14 cellular contexts compared by ENCODE assay signal in the genomic region with DNA sequence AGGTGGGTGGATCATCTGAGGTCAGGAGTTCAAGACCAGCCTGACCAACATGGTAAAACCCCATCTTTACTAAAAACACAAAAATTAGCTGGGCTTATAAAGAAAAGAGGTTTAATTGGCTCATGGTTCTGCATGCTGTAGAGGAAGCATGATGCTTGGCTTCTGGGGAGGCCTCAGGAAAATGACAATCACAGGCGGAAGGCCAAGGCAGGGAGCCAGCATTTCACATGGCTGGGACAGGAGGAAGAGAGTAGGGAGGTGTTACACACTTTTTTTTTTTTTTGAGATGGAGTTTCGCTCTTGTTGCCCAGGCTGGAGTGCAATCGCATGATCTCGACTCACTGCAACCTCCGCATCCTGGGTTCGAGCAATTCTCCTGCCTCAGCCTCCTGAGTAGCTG. TPM values are rescaled to one million over a fixed set of nuclear protein-coding genes. Genes with fewer than 3 reads are reported as not detected.
A peak's percentile ranks its signal among the peaks of the same experiment; 100 is the strongest.
DNase-seq lines count a peak whose midpoint lies in the region; ATAC-seq and TF ChIP-seq lines count a peak whose summit lies in the region.
"Not testable (repeated sequence)": the region's sequence is repeated elsewhere in the genome, so short reads cannot be mapped to it uniquely, and the experiment has no call there.
"Had no signal": no experiment of that assay in that cellular context is flagged by ENCODE, and none has a peak within 500 bp of the region (broad histone marks: within the 10 kb centered on the region; RNA-seq: fewer than 3 reads in every experiment).

No MANE protein-coding gene starts in this region.

- TF ChIP-seq CTCF in cardiac fibroblast (IDR thresholded peaks at IDR 0.05; ENCODE audit: low read depth, low read length); endothelial cell (IDR thresholded peaks at IDR 0.05; ENCODE audit: unreplicated experiment); heart left ventricle (IDR thresholded peaks at IDR 0.05): not testable (repeated sequence)

- 53 to 74% (median 62%) methylated on average over 6 of the region's 6 CpGs for WGBS in heart left ventricle, 4 donors

- H3K4me3 Mint-ChIP-seq in endothelial cell (ENCODE audit: unreplicated experiment) = peak overlapping the region; percentile 23

- not testable (repeated sequence) for H3K36me3 ChIP-seq in heart left ventricle

- peaks cover 15% of the 10 kb centered on the region for H3K4me1 Mint-ChIP-seq in endothelial cell (ENCODE audit: unreplicated experiment)

- peaks cover 16 to 33% (median 24%) of the 10 kb centered on the region in 9 donors for H3K27me3 ChIP-seq in heart left ventricle

- intact Hi-C loops in heart left ventricle (cut with DNase I) = not testable (repeated sequence)

- H3K9me3 Mint-ChIP-seq in endothelial cell (ENCODE audit: unreplicated experiment) = not testable (repeated sequence)

- H3K9me3 ChIP-seq in heart left ventricle = not testable (repeated sequence)

- DNase-seq in NCI-H446 treated with DMSO at 0.1 percent for 48 hours (lab: John Stamatoyannopoulos, UW) (peak; percentile 42), cardiac fibroblast (ENCODE audit: low read depth in 2 of 2) (peak; percentile 29 to 46), heart left ventricle (peak; percentile 64 to 75 (median 67)), hypothalamus (lab: John Stamatoyannopoulos, UW) (peak in 29 of 51 donors; percentile 8 to 80 (median 54)), midbrain (lab: John Stamatoyannopoulos, UW) (peak; percentile 77), putamen (ENCODE audit: low spot score) (peak; percentile 88)
- not testable (repeated sequence) for DNase-seq in endothelial cell (ENCODE audit: low spot score)

- not testable (repeated sequence) for TF ChIP-seq POLR2A in heart left ventricle (IDR thresholded peaks at IDR 0.05)

- H3K4me1 ChIP-seq in heart left ventricle = peaks cover 0 to 15% (median 0%) of the 10 kb centered on the region in 12 donors

- not testable (repeated sequence) for H3K36me3 Mint-ChIP-seq in endothelial cell (ENCODE audit: low read depth, unreplicated experiment)

- not testable (repeated sequence) for H3K27ac Mint-ChIP-seq in endothelial cell (ENCODE audit: unreplicated experiment)

- H3K27ac ChIP-seq in heart left ventricle = peak overlapping the region in 10 of 12 donors; percentile 22 to 65 (median 46)

- H3K27me3 Mint-ChIP-seq in endothelial cell (ENCODE audit: unreplicated experiment) = peaks cover 15% of the 10 kb centered on the region

- H3K4me3 ChIP-seq in cardiac fibroblast (replicated peaks in 1 of 2; ENCODE audit: low read depth in 2 of 2, low read length in 2 of 2); heart left ventricle: not testable (repeated sequence)

- peak in 3 of 4 donors; percentile 46 to 70 (median 62) for ATAC-seq in heart left ventricle

RNA-seq across cellular contexts. Expression of gene TMEM235, which starts 3.6 kb away (rescaled TPM):
- total RNA-seq in endothelial cell (ENCODE audit: unreplicated experiment) (21.1 TPM), heart left ventricle (not detected)
- polyA plus RNA-seq in heart left ventricle = not detected
- total RNA-seq: A673; CD8-positive, alpha-beta T cell; GM12878; H4; HT1080; NCI-H460 had no signal
- polyA plus RNA-seq: BJ, GM12878 had no signal

RNA-seq across cellular contexts. Expression of gene BIRC5, which starts 21.0 kb away (rescaled TPM):
- 22.0 TPM for total RNA-seq in endothelial cell (ENCODE audit: unreplicated experiment)
- 10 to 100 TPM in 1 of 9 donors, 1 to 10 TPM in 3, under 1 TPM in 3, not detected in 2; 0.50 to 10.9 (median 1.1) TPM for total RNA-seq in heart left ventricle
- polyA plus RNA-seq in heart left ventricle = under 1 TPM; 0.11 to 0.28 TPM

RNA-seq across cellular contexts. Expression of gene AFMID, which starts 47.9 kb away (rescaled TPM):
- 135 TPM for total RNA-seq in endothelial cell (ENCODE audit: unreplicated experiment)
- total RNA-seq in heart left ventricle = 10 to 100 TPM; 12.8 to 86.6 (median 33.1) TPM
- polyA plus RNA-seq in heart left ventricle = 10 to 100 TPM; 17.4 to 24.8 TPM

RNA-seq across cellular contexts. Expression of gene TK1, which starts 48.2 kb away (rescaled TPM):
- total RNA-seq in endothelial cell (ENCODE audit: unreplicated experiment) = 23.8 TPM
- total RNA-seq in heart left ventricle = 10 to 100 TPM in 1 of 9 donors, 1 to 10 TPM in 6, under 1 TPM in 2; 0.29 to 21.7 (median 1.2) TPM
- 1 to 10 TPM in 1 of 2 donors, under 1 TPM in 1; 0.91 to 1.9 TPM for polyA plus RNA-seq in heart left ventricle

Comparison
In these comparisons a context has a peak if more than half of its experiments do, and no peak if none do; other contexts are left out.
1. RNA of gene TMEM235, which starts 3.6 kb away (total RNA-seq): 21.1 TPM in endothelial cell (single experiment); not detected in heart left ventricle; every median in the first group is over 10 times any median in the second.